In genomic region chr7:83655951-83656556, GRCh38 we compare ENCODE assay signal across 8 cellular contexts. TPM values are rescaled to one million over a fixed set of nuclear protein-coding genes. Genes with fewer than 3 reads are reported as not detected.
DNase-seq lines count a peak whose midpoint lies in the region; ATAC-seq, FAIRE-seq and TF ChIP-seq lines count a peak whose summit lies in the region.

No MANE protein-coding gene starts in this region.

- H3K27ac Mint-ChIP-seq in activated CD8-positive, alpha-beta T cell treated with anti-CD3 and anti-CD28 coated beads for 36 hours = no peak overlapping the region
- no peak overlapping the region for H3K27ac Mint-ChIP-seq in activated CD8-positive, alpha-beta T cell treated with anti-CD3 and anti-CD28 coated beads, Interleukin-2, amount 10 ng/mL, durations not matched to agents 7 days and 5 days

- no peak for FAIRE-seq in GM12892 (lab: Jason Lieb, UNC)

- no peaks in the 10 kb centered on the region for H3K36me3 Mint-ChIP-seq in activated CD8-positive, alpha-beta T cell treated with anti-CD3 and anti-CD28 coated beads for 36 hours (ENCODE audit: low read depth)
- H3K36me3 Mint-ChIP-seq in activated CD8-positive, alpha-beta T cell treated with anti-CD3 and anti-CD28 coated beads, Interleukin-2, amount 10 ng/mL, durations not matched to agents 7 days and 5 days (ENCODE audit: low read depth) = no peaks in the 10 kb centered on the region

- no peak overlapping the region for H3K4me3 ChIP-seq in astrocyte of the cerebellum (ENCODE audit: low read depth, low read length)

- CTCF ChIA-PET in activated CD8-positive, alpha-beta T cell treated with anti-CD3 and anti-CD28 coated beads for 36 hours (lab: Charles Lee) = interaction anchor here (0.9 kb wide), 1 partner anchor 712 kb away, joined by 3 read pairs; no protein-coding TSS in a partner anchor
- CTCF ChIA-PET in activated CD8-positive, alpha-beta T cell treated with anti-CD3 and anti-CD28 coated beads, Interleukin-2, amount 10 ng/mL, durations not matched to agents 7 days and 5 days (lab: Charles Lee) = no interaction called here

- intact Hi-C loops in activated CD8-positive, alpha-beta T cell treated with anti-CD3 and anti-CD28 coated beads for 36 hours (cut with micrococcal nuclease) = no loop called here

- in situ Hi-C loops in astrocyte of the cerebellum (cut with HindIII; ENCODE audit: low sequenced_read_pairs) = loop anchor here (5.0 kb wide), 1 partner anchor 254 kb away; no protein-coding TSS in a partner anchor

- H3K9me3 Mint-ChIP-seq in activated CD8-positive, alpha-beta T cell treated with anti-CD3 and anti-CD28 coated beads for 36 hours = no peaks in the 10 kb centered on the region
- H3K9me3 Mint-ChIP-seq in activated CD8-positive, alpha-beta T cell treated with anti-CD3 and anti-CD28 coated beads, Interleukin-2, amount 10 ng/mL, durations not matched to agents 7 days and 5 days (ENCODE audit: insufficient read depth) = no peaks in the 10 kb centered on the region

- H3K4me1 Mint-ChIP-seq in activated CD8-positive, alpha-beta T cell treated with anti-CD3 and anti-CD28 coated beads for 36 hours (ENCODE audit: low read depth) = no peaks in the 10 kb centered on the region
- H3K4me1 Mint-ChIP-seq in activated CD8-positive, alpha-beta T cell treated with anti-CD3 and anti-CD28 coated beads, Interleukin-2, amount 10 ng/mL, durations not matched to agents 7 days and 5 days (ENCODE audit: low read depth) = no peaks in the 10 kb centered on the region

- TF ChIP-seq CTCF in activated CD8-positive, alpha-beta T cell treated with anti-CD3 and anti-CD28 coated beads for 36 hours (IDR thresholded peaks at IDR 0.05) = no peak
- peak; percentile 95 for TF ChIP-seq CTCF in astrocyte of the cerebellum (IDR thresholded peaks at IDR 0.05; ENCODE audit: low read depth, low read length, missing control alignments)

- H3K27me3 Mint-ChIP-seq in activated CD8-positive, alpha-beta T cell treated with anti-CD3 and anti-CD28 coated beads for 36 hours = no peaks in the 10 kb centered on the region
- no peaks in the 10 kb centered on the region for H3K27me3 Mint-ChIP-seq in activated CD8-positive, alpha-beta T cell treated with anti-CD3 and anti-CD28 coated beads, Interleukin-2, amount 10 ng/mL, durations not matched to agents 7 days and 5 days (ENCODE audit: low read depth)

- ATAC-seq in activated CD8-positive, alpha-beta T cell treated with anti-CD3 and anti-CD28 coated beads for 36 hours = no peak
- no peak for ATAC-seq in activated CD8-positive, alpha-beta T cell treated with anti-CD3 and anti-CD28 coated beads, Interleukin-2, amount 10 ng/mL, durations not matched to agents 7 days and 5 days
- ATAC-seq in HG02623 (IDR thresholded peaks at IDR 0.05; ENCODE audit: unreplicated experiment) = peak; percentile 95

- no peak overlapping the region for H3K4me3 Mint-ChIP-seq in activated CD8-positive, alpha-beta T cell treated with anti-CD3 and anti-CD28 coated beads for 36 hours
- no peak overlapping the region for H3K4me3 Mint-ChIP-seq in activated CD8-positive, alpha-beta T cell treated with anti-CD3 and anti-CD28 coated beads, Interleukin-2, amount 10 ng/mL, durations not matched to agents 7 days and 5 days

- POLR2A ChIA-PET in activated CD8-positive, alpha-beta T cell treated with anti-CD3 and anti-CD28 coated beads for 36 hours (lab: Charles Lee) = no interaction called here
- POLR2A ChIA-PET in activated CD8-positive, alpha-beta T cell treated with anti-CD3 and anti-CD28 coated beads, Interleukin-2, amount 10 ng/mL, durations not matched to agents 7 days and 5 days (lab: Charles Lee) = no interaction called here

- TF ChIP-seq POLR2A in GM12892 (IDR thresholded peaks at IDR 0.05; ENCODE audit: low read depth, low read length) = no peak

- DNase-seq in activated CD8-positive, alpha-beta T cell treated with anti-CD3 and anti-CD28 coated beads for 36 hours = peak; percentile 29
- no peak for DNase-seq in activated CD8-positive, alpha-beta T cell treated with anti-CD3 and anti-CD28 coated beads, Interleukin-2, amount 10 ng/mL, durations not matched to agents 7 days and 5 days
- DNase-seq in NCI-H1417 (lab: John Stamatoyannopoulos, UW) (peak; percentile 40 to 78 (median 73)), astrocyte of the cerebellum (ENCODE audit: low read depth) (peak; percentile 45), left kidney (ENCODE audit: low read depth, low spot score) (peak; percentile 62), activated gamma-delta T cell (lab: John Stamatoyannopoulos, UW) (no peak), GM12892 (ENCODE audit: insufficient read length) (no peak)

RNA-seq across cellular contexts. Expression of gene SEMA3E, which starts 7.1 kb away (rescaled TPM):
- total RNA-seq in activated CD8-positive, alpha-beta T cell treated with anti-CD3 and anti-CD28 coated beads for 36 hours = not detected
- total RNA-seq in activated CD8-positive, alpha-beta T cell treated with anti-CD3 and anti-CD28 coated beads, Interleukin-2, amount 10 ng/mL, durations not matched to agents 7 days and 5 days = not detected
- not detected for polyA plus RNA-seq in GM12892 (2012; ENCODE audit: missing spikeins)

Comparison
In these comparisons a context has a peak if more than half of its experiments do, and no peak if none do; other contexts are left out.
1. DNase-seq: peak in activated CD8-positive, alpha-beta T cell treated with anti-CD3 and anti-CD28 coated beads for 36 hours (single experiment), NCI-H1417 (3 of 3), astrocyte of the cerebellum (single experiment) and left kidney (single experiment); none in activated CD8-positive, alpha-beta T cell treated with anti-CD3 and anti-CD28 coated beads, Interleukin-2, amount 10 ng/mL, durations not matched to agents 7 days and 5 days (single experiment), activated gamma-delta T cell (single experiment) and GM12892 (single experiment).